ENCODE assay signal across 8 cellular contexts in the genomic region with DNA sequence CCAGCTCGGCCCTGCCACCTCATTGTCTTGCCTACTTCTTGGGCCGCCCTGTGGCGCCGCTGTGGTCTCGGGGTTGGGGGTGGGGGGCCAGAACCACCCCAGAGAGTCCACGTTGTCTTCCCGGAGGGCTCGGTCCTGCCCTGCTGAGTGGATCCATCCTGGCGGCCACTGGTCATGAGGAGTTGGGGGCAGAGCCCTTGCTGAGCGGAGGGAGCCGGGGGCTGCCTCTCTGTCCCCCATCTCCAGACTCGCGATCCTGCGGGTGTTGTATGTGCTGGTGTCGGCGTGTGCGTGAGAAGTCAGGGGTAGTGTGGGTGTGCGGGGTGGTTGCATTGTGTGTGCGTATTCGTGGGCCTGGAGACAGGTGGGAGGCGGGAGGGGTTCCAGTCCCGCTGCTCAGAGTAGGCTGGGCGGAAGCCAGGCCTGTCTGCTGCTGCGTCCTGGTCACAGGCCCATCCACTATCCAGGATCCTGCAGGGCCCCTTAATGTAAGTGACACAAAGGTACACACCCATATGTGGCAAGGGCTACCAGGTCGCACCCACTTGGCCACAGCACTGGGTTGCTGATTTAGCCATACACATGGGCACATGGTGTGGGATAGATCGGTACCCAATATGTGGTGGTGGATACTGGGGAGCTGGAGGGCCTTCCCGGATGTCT. TPM values are rescaled to one million over a fixed set of nuclear protein-coding genes. Genes with fewer than 3 reads are reported as not detected.
DNase-seq lines count a peak whose midpoint lies in the region; ATAC-seq and TF ChIP-seq lines count a peak whose summit lies in the region.

No MANE protein-coding gene starts in this region.

- peak overlapping the region; percentile 46 for H3K9ac ChIP-seq in rectal smooth muscle tissue (ENCODE audit: low read length)

- intact Hi-C loops in heart right ventricle (cut with DNase I) = loop anchor here in 2 of 10 donors (10.0 kb wide), 2 partner anchors 145 to 325 kb away; no protein-coding TSS in a partner anchor

- in situ Hi-C loops in G401 (cut with HindIII; ENCODE audit: low sequenced_read_pairs) = no loop called here

- H3K4me3 ChIP-seq in heart right ventricle (peak overlapping the region; percentile 38 to 83 (median 70)), rectal smooth muscle tissue (ENCODE audit: low read length) (peak overlapping the region; percentile 73)

- DNase-seq in G401 (ENCODE audit: low spot score) (peak; percentile 62), heart right ventricle (no peak), NOMO-1 treated with dmso at 0.1 percent for 144 hours (lab: John Stamatoyannopoulos, UW; ENCODE audit: unreplicated experiment) (no peak)
- peak; percentile 57 for DNase-seq in activated CD8-positive, alpha-beta memory T cell treated with anti-CD3 and anti-CD28 coated beads, Interleukin-2, amount 50 U/mL, for 48 hours

- ATAC-seq in heart right ventricle (peak in 3 of 8 donors; percentile 10 to 12 (median 10)), HG02588 (IDR thresholded peaks at IDR 0.05; ENCODE audit: unreplicated experiment) (no peak), HG02840 (IDR thresholded peaks at IDR 0.05; ENCODE audit: low FRiP score, unreplicated experiment) (no peak), GM21717 (IDR thresholded peaks at IDR 0.05; ENCODE audit: unreplicated experiment) (no peak)

- H3K9me3 ChIP-seq in heart right ventricle = no peaks in the 10 kb centered on the region

- peak overlapping the region; percentile 81 to 95 (median 88) for H3K27ac ChIP-seq in heart right ventricle
- H3K27ac ChIP-seq in rectal smooth muscle tissue (ENCODE audit: low read depth, low read length) = peak overlapping the region; percentile 92

- H3K4me1 ChIP-seq in heart right ventricle (peaks cover 5 to 20% (median 13%) of the 10 kb centered on the region in 9 donors), rectal smooth muscle tissue (ENCODE audit: control insufficient read depth, insufficient read depth, low read length) (no peaks in the 10 kb centered on the region)

- 66 to 67% methylated on average over 27 of the region's 27 CpGs for WGBS in heart right ventricle, 2 donors

- no peaks in the 10 kb centered on the region for H3K27me3 ChIP-seq in heart right ventricle
- no peaks in the 10 kb centered on the region for H3K27me3 ChIP-seq in rectal smooth muscle tissue (ENCODE audit: control insufficient read depth, insufficient read depth, low read length)

- TF ChIP-seq CTCF in heart right ventricle (IDR thresholded peaks at IDR 0.05) = no peak

- H3K36me3 ChIP-seq in heart right ventricle = peaks cover 0 to 71% (median 7%) of the 10 kb centered on the region in 9 donors
- H3K36me3 ChIP-seq in rectal smooth muscle tissue (ENCODE audit: control insufficient read depth, insufficient read depth, low read length) = peaks cover 11% of the 10 kb centered on the region

RNA-seq across cellular contexts. Expression of a gene that starts 30.7 kb away (rescaled TPM):
- total RNA-seq in G401 (2014; rRNA removed; shearing (Covaris generic)) = 11.8 and 27.2 TPM in 2 replicates
- 10 to 100 TPM in 7 of 10 donors, 1 to 10 TPM in 3; 7.6 to 23.1 (median 10.8) TPM for total RNA-seq in heart right ventricle
- polyA plus RNA-seq in heart right ventricle = 10 to 100 TPM; 44.0 to 51.1 TPM

RNA-seq across cellular contexts. Expression of a gene that starts 33.6 kb away (rescaled TPM):
- total RNA-seq in G401 (2014; rRNA removed; shearing (Covaris generic)) = 31.0 and 37.7 TPM in 2 replicates
- 10 to 100 TPM; 28.8 to 39.9 (median 33.3) TPM for total RNA-seq in heart right ventricle
- polyA plus RNA-seq in heart right ventricle = 100 to 1,000 TPM in 1 of 2 donors, 10 to 100 TPM in 1; 86.1 to 137 TPM

Comparison
In these comparisons a context has a peak if more than half of its experiments do, and no peak if none do; other contexts are left out.
1. DNase-seq: peak in G401 (single experiment) and activated CD8-positive, alpha-beta memory T cell treated with anti-CD3 and anti-CD28 coated beads, Interleukin-2, amount 50 U/mL, for 48 hours (single experiment); none in heart right ventricle (0 of 2) and NOMO-1 treated with dmso at 0.1 percent for 144 hours (single experiment).